Comparison of ENCODE assay signal across 1 cellular context in the genomic region with DNA sequence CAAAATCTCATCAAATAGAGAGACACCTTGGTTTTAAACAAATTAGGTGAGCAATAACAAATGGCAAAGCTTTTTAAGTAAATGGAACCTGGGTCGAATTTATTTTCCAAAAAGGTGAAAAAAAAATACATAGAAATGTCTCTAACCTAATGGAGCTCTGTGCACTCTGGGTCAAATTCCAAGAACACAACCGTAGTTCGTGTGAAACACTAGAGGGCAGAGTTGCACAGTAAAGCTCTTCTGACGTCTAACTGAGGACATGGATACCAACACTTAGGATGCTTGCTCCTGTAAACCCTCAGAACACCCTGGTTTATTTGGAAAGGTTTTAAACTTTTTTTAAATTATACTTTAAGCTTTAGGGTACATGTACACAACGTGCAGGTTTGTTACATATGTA.
A peak's percentile ranks its signal among the peaks of the same experiment; 100 is the strongest.
TF ChIP-seq lines count a peak whose summit lies in the region.

No MANE protein-coding gene starts in this region.

TF ChIP-seq in GM12878, 131 proteins besides CTCF, POLR2A, EP300 and RAD21 (continued from another document):
- TF ChIP-seq IRF3 (IDR thresholded peaks at IDR 0.05), result no peak
- TF ChIP-seq ZBED1 (IDR thresholded peaks at IDR 0.05; ENCODE audit: borderline replicate concordance), result no peak
- peak; percentile 29; the same call in 1 of the 2 replicates for TF ChIP-seq YY1 (IDR thresholded peaks at IDR 0.05; ENCODE audit: low read depth, low read length)
- no peak for TF ChIP-seq POLR2AphosphoS5 (IDR thresholded peaks at IDR 0.05; ENCODE audit: low read length)
- no peak for TF ChIP-seq PAX5 (IDR thresholded peaks at IDR 0.05; ENCODE audit: borderline replicate concordance, low read depth, low read length)
- no peak for TF ChIP-seq YBX1 (IDR thresholded peaks at IDR 0.05)
- TF ChIP-seq SMC3 (IDR thresholded peaks at IDR 0.05; ENCODE audit: borderline replicate concordance, low read length), result peak; percentile 69; the same call in 1 of the 2 replicates
- no peak for TF ChIP-seq ATF7 (IDR thresholded peaks at IDR 0.05; ENCODE audit: low read depth)
- no peak for TF ChIP-seq ZNF592 (IDR thresholded peaks at IDR 0.05)
- no peak for TF ChIP-seq TCF12 (IDR thresholded peaks at IDR 0.05; ENCODE audit: low read depth, low read length)
